35 cellular contexts compared by ENCODE assay signal in the genomic region with DNA sequence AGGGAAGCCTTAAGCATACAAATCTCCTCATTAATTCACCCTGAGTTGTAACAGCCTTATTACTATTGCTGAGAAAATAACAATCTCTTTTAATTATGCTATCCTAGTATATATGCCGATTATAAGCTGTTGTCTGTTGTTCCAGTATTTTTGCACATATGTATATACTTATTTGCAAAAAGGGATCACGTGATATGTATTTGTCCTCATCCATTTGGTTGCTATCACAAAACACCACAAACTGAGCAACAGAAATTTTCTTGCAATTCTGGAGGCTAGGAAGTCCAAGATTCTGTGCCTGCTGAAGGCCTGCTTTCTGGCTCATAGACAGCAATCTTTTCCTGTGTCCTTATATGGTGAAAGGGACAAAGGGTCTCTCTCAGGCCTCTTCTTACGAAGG.
"Had no signal": no experiment of that assay in that cellular context is flagged by ENCODE, and none has a peak within 500 bp of the region (broad histone marks: within the 10 kb centered on the region; RNA-seq: fewer than 3 reads in every experiment).

No MANE protein-coding gene starts in this region.

- H3K4me3 Mint-ChIP-seq: activated B cell treated with CpG ODN at 0.5 μM for 24 hours; activated CD8-positive, alpha-beta T cell treated with anti-CD3 and anti-CD28 coated beads for 36 hours; activated naive CD4-positive, alpha-beta T cell treated with anti-CD3 and anti-CD28 coated beads for 36 hours; activated naive CD4-positive, alpha-beta T cell treated with anti-CD3 and anti-CD28 coated beads, Interleukin-2, amount 50 U/mL, for 24 hours; activated naive CD8-positive, alpha-beta T cell treated with anti-CD3 and anti-CD28 coated beads for 36 hours; activated naive CD8-positive, alpha-beta T cell treated with anti-CD3 and anti-CD28 coated beads, Interleukin-2, amount 50 U/mL, for 24 hours; activated T-cell treated with anti-CD3 and anti-CD28 coated beads, Interleukin-2, amount 50 U/mL, for 4 hours; dendritic cell treated with granulocyte-macrophage colony-stimulating factor and Interleukin-4, amounts not matched to agents 40 ng/mL and 50 ng/mL, for 4 days; endodermal cell; T-cell; T-helper 1 cell treated with Interleukin-12 subunit alpha and Interleukin-12 subunit beta and Interleukin-4 antibody, amounts not matched to agents 30 μg/mL and 1 μg/mL, for 36 hours had no signal

- H3K9me3 Mint-ChIP-seq: activated CD8-positive, alpha-beta T cell treated with anti-CD3 and anti-CD28 coated beads for 36 hours; activated naive CD4-positive, alpha-beta T cell treated with anti-CD3 and anti-CD28 coated beads for 36 hours; activated naive CD4-positive, alpha-beta T cell treated with anti-CD3 and anti-CD28 coated beads, Interleukin-2, amount 50 U/mL, for 24 hours; activated naive CD8-positive, alpha-beta T cell treated with anti-CD3 and anti-CD28 coated beads for 36 hours; activated naive CD8-positive, alpha-beta T cell treated with anti-CD3 and anti-CD28 coated beads, Interleukin-2, amount 50 U/mL, for 24 hours; activated T-cell treated with anti-CD3 and anti-CD28 coated beads, Interleukin-2, amount 50 U/mL, for 4 hours; activated T-helper 2 cell treated with anti-CD3 and anti-CD28 coated beads, Interferon-gamma antibody, Interleukin-2, Interleukin-4, amounts not matched to agents 10 μg/mL and 5 μg/mL and 100 μg/mL, durations not matched to agents 14 hours and 24 hours and 36 hours; endodermal cell had no signal

- H3K36me3 ChIP-seq: adrenal gland, cardiac muscle cell, esophagus squamous epithelium, gastrocnemius medialis, heart left ventricle, WERI-Rb-1 had no signal

- H3K4me3 ChIP-seq: adrenal gland, body of pancreas, cardiac muscle cell, coronary artery, dorsolateral prefrontal cortex, esophagus squamous epithelium, gastrocnemius medialis, heart left ventricle had no signal

- H3K27me3 Mint-ChIP-seq: activated B cell treated with CpG ODN at 0.5 μM for 24 hours; activated CD8-positive, alpha-beta T cell treated with anti-CD3 and anti-CD28 coated beads for 36 hours; activated naive CD4-positive, alpha-beta T cell treated with anti-CD3 and anti-CD28 coated beads, Interleukin-2, amount 50 U/mL, for 24 hours; activated naive CD8-positive, alpha-beta T cell treated with anti-CD3 and anti-CD28 coated beads for 36 hours; activated naive CD8-positive, alpha-beta T cell treated with anti-CD3 and anti-CD28 coated beads, Interleukin-2, amount 50 U/mL, for 24 hours; T-cell had no signal

- H3K4me1 Mint-ChIP-seq: endodermal cell had no signal

- H3K27ac Mint-ChIP-seq: activated CD8-positive, alpha-beta T cell treated with anti-CD3 and anti-CD28 coated beads for 36 hours; activated naive CD4-positive, alpha-beta T cell treated with anti-CD3 and anti-CD28 coated beads for 36 hours; activated naive CD4-positive, alpha-beta T cell treated with anti-CD3 and anti-CD28 coated beads, Interleukin-2, amount 50 U/mL, for 24 hours; activated naive CD8-positive, alpha-beta T cell treated with anti-CD3 and anti-CD28 coated beads for 36 hours; activated naive CD8-positive, alpha-beta T cell treated with anti-CD3 and anti-CD28 coated beads, Interleukin-2, amount 50 U/mL, for 24 hours; activated T-helper 2 cell treated with anti-CD3 and anti-CD28 coated beads, Interferon-gamma antibody, Interleukin-2, Interleukin-4, amounts not matched to agents 10 μg/mL and 5 μg/mL and 100 μg/mL, durations not matched to agents 14 hours and 24 hours and 36 hours; endodermal cell; T-cell; T-helper 1 cell treated with Interleukin-12 subunit alpha and Interleukin-12 subunit beta and Interleukin-4 antibody, amounts not matched to agents 30 μg/mL and 1 μg/mL, for 36 hours had no signal

- ATAC-seq: activated CD4-positive, CD25-positive, alpha-beta regulatory T cell treated with anti-CD3 and anti-CD28 coated beads, Interleukin-2, amount 50 U/mL, for 24 hours; activated CD8-positive, alpha-beta T cell treated with anti-CD3 and anti-CD28 coated beads for 36 hours; activated naive CD8-positive, alpha-beta T cell treated with anti-CD3 and anti-CD28 coated beads, Interleukin-2, amount 50 U/mL, for 24 hours; activated T-cell treated with anti-CD3 and anti-CD28 coated beads, Interleukin-2, amount 50 U/mL, for 4 hours; body of pancreas; gastrocnemius medialis; heart left ventricle; T-cell had no signal

- H3K27ac ChIP-seq: adrenal gland, body of pancreas, cardiac muscle cell, coronary artery, dorsolateral prefrontal cortex, esophagus squamous epithelium, gastrocnemius medialis, heart left ventricle, WERI-Rb-1 had no signal

- H3K9me3 ChIP-seq: adrenal gland, body of pancreas, esophagus squamous epithelium, gastrocnemius medialis, heart left ventricle had no signal

- H3K36me3 Mint-ChIP-seq: activated naive CD4-positive, alpha-beta T cell treated with anti-CD3 and anti-CD28 coated beads, Interleukin-2, amount 50 U/mL, for 24 hours; T-cell had no signal

- H3K27me3 ChIP-seq: adrenal gland, body of pancreas, cardiac muscle cell, esophagus squamous epithelium, gastrocnemius medialis, heart left ventricle had no signal

- H3K4me1 ChIP-seq: adrenal gland, body of pancreas, gastrocnemius medialis had no signal

- DNase-seq: activated B cell treated with CpG ODN at 0.5 μM for 24 hours; activated CD4-positive, alpha-beta T cell treated with anti-CD3 and anti-CD28 coated beads for 48 hours; activated CD4-positive, alpha-beta T cell treated with anti-CD3 and anti-CD28 coated beads, Interleukin-2, amount 50 U/mL, for 1 hour; activated CD4-positive, alpha-beta T cell treated with anti-CD3 and anti-CD28 coated beads, Interleukin-2, amount 50 U/mL, for 48 hours; activated CD8-positive, alpha-beta memory T cell treated with anti-CD3 and anti-CD28 coated beads for 24 hours; activated CD8-positive, alpha-beta T cell treated with anti-CD3 and anti-CD28 coated beads for 36 hours; activated effector memory CD4-positive, alpha-beta T cell treated with anti-CD3 and anti-CD28 coated beads, Interleukin-2, amount 50 U/mL, for 16 hours; activated naive CD4-positive, alpha-beta T cell treated with anti-CD3 and anti-CD28 coated beads for 36 hours; activated naive CD8-positive, alpha-beta T cell treated with anti-CD3 and anti-CD28 coated beads for 36 hours; activated naive CD8-positive, alpha-beta T cell treated with anti-CD3 and anti-CD28 coated beads, Interleukin-2, amount 50 U/mL, for 24 hours; activated T-cell treated with anti-CD3 and anti-CD28 coated beads, Interleukin-2, amount 50 U/mL, for 4 hours; adrenal gland; amygdala; aorta; body of pancreas; central memory CD4-positive, alpha-beta T cell; cerebellar nuclear complex; dorsolateral prefrontal cortex; effector memory CD4-positive, alpha-beta T cell; endodermal cell; esophagus squamous epithelium; foreskin fibroblast; gastrocnemius medialis; glutamatergic neuron; heart left ventricle; T-cell; T-helper 9 cell; WERI-Rb-1 had no signal
